Comparison of ENCODE assay signal across 11 cellular contexts in genomic region chr14:29536886-29537511, GRCh38.
DNase-seq lines count a peak whose midpoint lies in the region; ATAC-seq, FAIRE-seq and TF ChIP-seq lines count a peak whose summit lies in the region.
"Had no signal": no experiment of that assay in that cellular context is flagged by ENCODE, and none has a peak within 500 bp of the region (broad histone marks: within the 10 kb centered on the region; RNA-seq: fewer than 3 reads in every experiment).

No MANE protein-coding gene starts in this region.

- no peaks in the 10 kb centered on the region for H3K4me1 ChIP-seq in K562 (replicated peaks in 1 of 2; ENCODE audit: control insufficient read depth in 2 of 2, insufficient read depth in 2 of 2, low read length in 2 of 2)
- H3K4me1 ChIP-seq: breast epithelium had no signal

- no peak for TF ChIP-seq POLR2A in NB4 (IDR thresholded peaks at IDR 0.05; ENCODE audit: extremely low read depth, insufficient read length)
- no peak for TF ChIP-seq POLR2A in K562 (conservative IDR thresholded peaks at IDR 0.05)

- H3K79me2 ChIP-seq in K562 (ENCODE audit: control insufficient read depth, insufficient read depth, low read length): no peaks in the 10 kb centered on the region

- BruUV-seq in K562 (replicated peaks; lab: Mats Ljungman, UMichigan): no TSS peak

- intact Hi-C loops in K562 (cut with micrococcal nuclease): loop anchor here (2.0 kb wide), 1 partner anchor 782 kb away; no protein-coding TSS in a partner anchor

- no peaks in the 10 kb centered on the region for H3K9me1 ChIP-seq in K562 (ENCODE audit: control insufficient read depth, insufficient read depth, low read length)

- no peak overlapping the region for H3K4me2 ChIP-seq in K562 (ENCODE audit: insufficient read depth, low read length)

- no peaks in the 10 kb centered on the region for H3K9me3 ChIP-seq in K562 (replicated peaks; ENCODE audit: control insufficient read depth, insufficient read depth, low read depth, low read length)
- H3K9me3 ChIP-seq: breast epithelium had no signal

- FAIRE-seq in K562 (lab: Jason Lieb, UNC): no peak

- in situ Hi-C loops in K562 (cut with MboI): loop anchor here (10.0 to 25.0 kb wide), 2 partner anchors 675 to 782 kb away; no protein-coding TSS in a partner anchor

- TF ChIP-seq EP300 in K562 (IDR thresholded peaks at IDR 0.05; ENCODE audit: low read length): no peak

- CTCF ChIA-PET in K562 (lab: Yijun Ruan, JAX; ENCODE audit: low intra/inter-chr PET ratio): interaction anchor here (0.6 to 0.7 kb wide), 2 partner anchors 763 to 1080 kb away, joined by 3 to 6 read pairs; no protein-coding TSS in a partner anchor

- POLR2A ChIA-PET in K562 (lab: Yijun Ruan, JAX): no interaction called here

- no peak overlapping the region for H3K9ac ChIP-seq in K562 (ENCODE audit: insufficient read depth in 1 of 2, low read depth in 2 of 2, low read length in 2 of 2)

- no peaks in the 10 kb centered on the region for H3K36me3 ChIP-seq in K562 (ENCODE audit: control insufficient read depth, insufficient read depth, low read length)
- H3K36me3 ChIP-seq: breast epithelium had no signal

- no peaks in the 10 kb centered on the region for H4K20me1 ChIP-seq in K562 (replicated peaks; ENCODE audit: control insufficient read depth, insufficient read depth, low read length)

- DNase-seq in Daoy (ENCODE audit: low read depth): peak; percentile 10
- DNase-seq in NB4 (ENCODE audit: low read depth): peak; percentile 30
- DNase-seq in K562 (ENCODE audit: extremely low read depth in 1 of 4, low spot score in 3 of 4): peak in 1 of 4 experiments; percentile 6
- peak; percentile 7 for DNase-seq in midbrain (lab: John Stamatoyannopoulos, UW)
- DNase-seq in NCI-H1048 (lab: John Stamatoyannopoulos, UW): no peak
- DNase-seq: NK-92 treated with Interleukin-12 subunit alpha and Interleukin-12 subunit beta, amount 100 ng/mL, for 24 hours had no signal

- H3K27me3 ChIP-seq in K562 (ENCODE audit: control insufficient read depth in 2 of 2, insufficient read depth in 2 of 2, low read length in 2 of 2): no peaks in the 10 kb centered on the region; a peak in 1 of 5 replicates
- H3K27me3 ChIP-seq: breast epithelium had no signal

- TF ChIP-seq RAD21 in K562 (CRISPR knock-in tag; conservative IDR thresholded peaks at IDR 0.05 in 1 of 2, IDR thresholded peaks at IDR 0.05 in 1 of 2): peak; percentile 33 to 57; a peak in 3 of 4 replicates

- TF ChIP-seq CTCF in NB4 (IDR thresholded peaks at IDR 0.05; ENCODE audit: low read depth, low read length) (peak; percentile 9), K562 (IDR thresholded peaks at IDR 0.05 in 2 of 3, conservative IDR thresholded peaks at IDR 0.05 in 1 of 3; ENCODE audit: insufficient read depth in 2 of 3, low read depth in 1 of 3, low read length in 3 of 3) (peak in 2 of 3 experiments; percentile 18 to 48; a peak in 3 of 6 replicates)

- ATAC-seq in K562: no peak
- ATAC-seq in GM21423 (IDR thresholded peaks at IDR 0.05; ENCODE audit: unreplicated experiment): no peak
- no peak for ATAC-seq in HG03025 (IDR thresholded peaks at IDR 0.05; ENCODE audit: low FRiP score, unreplicated experiment)
- no peak for ATAC-seq in GM21367 (IDR thresholded peaks at IDR 0.05; ENCODE audit: unreplicated experiment)

- no peak overlapping the region for H3K4me3 ChIP-seq in NB4 (ENCODE audit: low read depth, low read length)
- H3K4me3 ChIP-seq in K562: no peak overlapping the region
- H3K4me3 ChIP-seq: breast epithelium, skin epidermis had no signal

- no peak overlapping the region for H3K27ac ChIP-seq in K562 (ENCODE audit: extremely low read depth, low read depth, low read length)
- H3K27ac ChIP-seq: breast epithelium, skin epidermis had no signal

- H2AFZ ChIP-seq in K562 (ENCODE audit: low read depth, low read length): no peak overlapping the region

TF ChIP-seq in K562, 482 proteins besides CTCF, POLR2A, EP300 and RAD21:
- TF ChIP-seq THRB (CRISPR knock-in tag; conservative IDR thresholded peaks at IDR 0.05) (no peak), HDAC3 (IDR thresholded peaks at IDR 0.05; ENCODE audit: borderline replicate concordance, partially characterized antibody) (no peak), NUFIP1 (IDR thresholded peaks at IDR 0.05; ENCODE audit: partially characterized antibody) (no peak), RNF219 (CRISPR knock-in tag; IDR thresholded peaks at IDR 0.05) (no peak), FOS (IDR thresholded peaks at IDR 0.05; ENCODE audit: extremely low read depth, insufficient read length) (no peak), PURB (CRISPR knock-in tag; IDR thresholded peaks at IDR 0.05; ENCODE audit: low read depth) (no peak), FOXJ2 (tag; IDR thresholded peaks at IDR 0.05) (no peak), NELFE (IDR thresholded peaks at IDR 0.05; ENCODE audit: insufficient read depth, insufficient read length) (no peak), ETS2 (tag; IDR thresholded peaks at IDR 0.05; ENCODE audit: borderline replicate concordance, poor library complexity, severe bottlenecking) (no peak)
- TF ChIP-seq, protein P1, sequence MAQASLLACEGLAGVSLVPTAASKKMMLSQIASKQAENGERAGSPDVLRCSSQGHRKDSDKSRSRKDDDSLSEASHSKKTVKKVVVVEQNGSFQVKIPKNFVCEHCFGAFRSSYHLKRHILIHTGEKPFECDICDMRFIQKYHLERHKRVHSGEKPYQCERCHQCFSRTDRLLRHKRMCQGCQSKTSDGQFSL (CRISPR knock-in tag; IDR thresholded peaks at IDR 0.05): no peak
- TF ChIP-seq, protein P1 (tag; IDR thresholded peaks at IDR 0.05): no peak
TF ChIP-seq in K562: peak in this region for 0.
